In genomic region chr2:45272549-45273245, GRCh38 we compare ENCODE assay signal across 18 cellular contexts.
"Had no signal": no experiment of that assay in that cellular context is flagged by ENCODE, and none has a peak within 500 bp of the region (broad histone marks: within the 10 kb centered on the region; RNA-seq: fewer than 3 reads in every experiment).

No MANE protein-coding gene starts in this region.

- H3K4me1 ChIP-seq: right atrium auricular region, thyroid gland had no signal

- H3K27ac ChIP-seq: right atrium auricular region, thyroid gland had no signal

- H3K36me3 ChIP-seq: right atrium auricular region, thyroid gland had no signal

- FAIRE-seq: TTC549 had no signal

- H3K27me3 ChIP-seq: right atrium auricular region, thyroid gland had no signal

- H3K9me3 ChIP-seq: mucosa of descending colon, right atrium auricular region, thyroid gland had no signal

- DNase-seq: activated CD4-positive, alpha-beta memory T cell treated with anti-CD3 and anti-CD28 coated beads for 36 hours; activated CD4-positive, alpha-beta T cell treated with anti-CD3 and anti-CD28 coated beads for 36 hours; activated CD8-positive, alpha-beta memory T cell treated with anti-CD3 and anti-CD28 coated beads, Interleukin-2, amount 10 ng/mL, durations not matched to agents 7 days and 5 days; activated naive CD4-positive, alpha-beta T cell; activated naive CD8-positive, alpha-beta T cell treated with anti-CD3 and anti-CD28 coated beads for 36 hours; activated T-cell treated with anti-CD3 and anti-CD28 coated beads, Interleukin-2, amount 50 U/mL, for 1 hour; amniotic stem cell; dermis blood vessel endothelial cell; effector memory CD4-positive, alpha-beta T cell; left cardiac atrium; mesenchymal stem cell; mucosa of descending colon; naive B cell; stimulated activated CD4-positive, alpha-beta T cell treated with anti-CD3 and anti-CD28 coated beads, Interleukin-2, amount 100 ng/mL, for 24 hours; stimulated activated naive CD4-positive, alpha-beta T cell treated with Interleukin-2 at 50 U/mL for 16 hours; thyroid gland had no signal

- H3K4me3 ChIP-seq: mucosa of descending colon, right atrium auricular region, thyroid gland had no signal
